In the genomic region with DNA sequence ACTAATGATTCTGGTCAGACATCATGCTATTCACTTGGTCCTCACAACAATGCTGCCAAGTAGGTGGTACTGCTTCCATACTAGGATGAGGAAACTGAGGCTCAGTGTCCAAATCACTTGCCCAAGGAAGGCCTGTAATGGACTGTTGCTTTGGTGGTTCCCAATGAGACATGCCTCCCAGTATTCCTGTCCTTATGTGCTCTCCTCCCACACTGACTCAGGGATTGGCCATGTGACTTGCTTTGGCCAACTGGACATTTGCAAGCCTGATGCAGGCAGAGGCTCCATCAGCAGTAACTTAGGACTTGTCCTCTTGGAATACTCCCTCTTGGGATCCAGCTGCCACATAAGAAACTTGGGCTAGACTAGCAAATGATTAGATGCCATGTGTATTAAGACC, we compare ENCODE assay signal across 1 cellular context.
TF ChIP-seq lines count a peak whose summit lies in the region.

No MANE protein-coding gene starts in this region.

TF ChIP-seq in IMR-90, 13 proteins besides CTCF, POLR2A, EP300 and RAD21:
- TF ChIP-seq NFE2L2 (IDR thresholded peaks at IDR 0.05; ENCODE audit: low read depth, low read length), result no peak
- TF ChIP-seq BHLHE40 (IDR thresholded peaks at IDR 0.05; ENCODE audit: low read depth, low read length), result no peak
- TF ChIP-seq RFX5 (IDR thresholded peaks at IDR 0.05; ENCODE audit: low read depth, low read length), result no peak
- TF ChIP-seq CEBPB (IDR thresholded peaks at IDR 0.05; ENCODE audit: low read depth, low read length), result no peak
- TF ChIP-seq, protein P1, sequence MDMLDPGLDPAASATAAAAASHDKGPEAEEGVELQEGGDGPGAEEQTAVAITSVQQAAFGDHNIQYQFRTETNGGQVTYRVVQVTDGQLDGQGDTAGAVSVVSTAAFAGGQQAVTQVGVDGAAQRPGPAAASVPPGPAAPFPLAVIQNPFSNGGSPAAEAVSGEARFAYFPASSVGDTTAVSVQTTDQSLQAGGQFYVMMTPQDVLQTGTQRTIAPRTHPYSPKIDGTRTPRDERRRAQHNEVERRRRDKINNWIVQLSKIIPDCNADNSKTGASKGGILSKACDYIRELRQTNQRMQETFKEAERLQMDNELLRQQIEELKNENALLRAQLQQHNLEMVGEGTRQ (IDR thresholded peaks at IDR 0.05; ENCODE audit: low read depth, low read length), result peak; percentile 48; the same call in 1 of the 2 replicates
TF ChIP-seq in IMR-90: peak in this region for 1.
